ENCODE assay signal across 9 cellular contexts in the genomic region with DNA sequence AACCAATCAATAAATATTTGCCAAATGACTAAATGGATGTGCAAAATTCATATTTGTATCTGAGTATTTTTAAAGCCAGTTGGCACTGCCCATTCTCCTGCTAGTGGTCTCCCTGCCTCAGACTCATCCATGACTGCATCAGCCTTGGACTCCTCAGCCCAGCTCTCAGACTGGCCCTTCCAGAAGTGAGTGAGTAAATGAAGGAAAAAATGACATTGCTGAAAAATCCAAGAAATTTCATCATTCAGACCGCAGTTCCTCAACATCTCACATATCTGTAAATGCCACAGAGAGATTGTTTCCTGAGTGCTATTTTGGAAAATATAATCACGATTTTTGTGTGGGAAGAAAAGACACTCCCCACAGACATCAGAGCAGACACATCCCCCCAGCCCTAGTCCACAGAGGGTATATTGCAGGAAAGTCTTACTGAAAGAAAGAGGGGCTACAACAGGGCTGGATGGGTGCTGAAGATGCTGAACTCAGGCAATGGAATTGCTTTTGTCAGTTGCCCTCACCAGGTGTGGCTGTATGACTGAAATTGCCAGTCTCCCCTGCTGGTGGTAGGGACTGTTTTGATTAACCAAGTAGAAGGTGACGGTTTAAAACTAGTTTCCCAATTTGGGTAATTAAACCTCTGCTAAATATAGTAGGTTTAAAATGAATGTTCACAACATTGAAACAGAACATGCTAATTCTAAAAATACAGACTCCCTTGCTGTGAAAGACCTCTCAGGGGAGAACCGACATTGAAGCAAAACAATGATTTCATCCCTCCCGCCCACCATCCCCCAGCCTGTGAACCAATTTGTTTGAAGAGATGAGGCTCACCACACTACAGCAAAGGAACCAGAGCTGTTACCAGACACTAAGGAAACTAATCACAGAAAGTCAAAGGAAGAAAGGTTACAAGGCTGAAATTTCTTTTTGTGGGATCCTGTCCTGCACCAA.
DNase-seq lines count a peak whose midpoint lies in the region; ATAC-seq and TF ChIP-seq lines count a peak whose summit lies in the region.
"Had no signal": no experiment of that assay in that cellular context is flagged by ENCODE, and none has a peak within 500 bp of the region (broad histone marks: within the 10 kb centered on the region; RNA-seq: fewer than 3 reads in every experiment).

No MANE protein-coding gene starts in this region.

- no peaks in the 10 kb centered on the region for H4K20me1 ChIP-seq in smooth muscle cell (ENCODE audit: low read depth)

- CTCF ChIA-PET in activated CD8-positive, alpha-beta T cell treated with anti-CD3 and anti-CD28 coated beads for 36 hours (lab: Charles Lee): no interaction called here

- H3K9me3 Mint-ChIP-seq in activated CD8-positive, alpha-beta T cell treated with anti-CD3 and anti-CD28 coated beads for 36 hours: no peaks in the 10 kb centered on the region

- H3K4me3 ChIP-seq in smooth muscle cell (peak overlapping the region; percentile 9), lower lobe of right lung (no peak overlapping the region)

- peak overlapping the region; percentile 87 for H3K9ac ChIP-seq in smooth muscle cell (ENCODE audit: low read depth)

- 36% methylated on average over 5 of the region's 5 CpGs for WGBS in smooth muscle cell (ENCODE audit: low lambda C conversion rate)

- no peaks in the 10 kb centered on the region for H3K79me2 ChIP-seq in smooth muscle cell (ENCODE audit: low read depth)

- ATAC-seq in GM19023 (IDR thresholded peaks at IDR 0.05; ENCODE audit: unreplicated experiment) (peak; percentile 91), HG02885 (IDR thresholded peaks at IDR 0.05; ENCODE audit: poor library complexity, unreplicated experiment) (peak; percentile 87), lower lobe of right lung (no peak)
- peak; percentile 82 for ATAC-seq in activated CD8-positive, alpha-beta T cell treated with anti-CD3 and anti-CD28 coated beads for 36 hours
- ATAC-seq: Panc1 had no signal

- H3K4me2 ChIP-seq in smooth muscle cell: peak overlapping the region; percentile 76

- H3K27me3 Mint-ChIP-seq in activated CD8-positive, alpha-beta T cell treated with anti-CD3 and anti-CD28 coated beads for 36 hours: no peaks in the 10 kb centered on the region

- H3K9me3 ChIP-seq in smooth muscle cell (replicated peaks; ENCODE audit: low read depth) (no peaks in the 10 kb centered on the region), lower lobe of right lung (no peaks in the 10 kb centered on the region)

- no peaks in the 10 kb centered on the region for H3K36me3 Mint-ChIP-seq in activated CD8-positive, alpha-beta T cell treated with anti-CD3 and anti-CD28 coated beads for 36 hours (ENCODE audit: low read depth)

- peaks cover 25% of the 10 kb centered on the region for H3K4me1 Mint-ChIP-seq in activated CD8-positive, alpha-beta T cell treated with anti-CD3 and anti-CD28 coated beads for 36 hours (ENCODE audit: low read depth)

- intact Hi-C loops in activated CD8-positive, alpha-beta T cell treated with anti-CD3 and anti-CD28 coated beads for 36 hours (cut with micrococcal nuclease): no loop called here
- intact Hi-C loops in lower lobe of right lung (cut with DNase I): no loop called here

- no peaks in the 10 kb centered on the region for H3F3A ChIP-seq in smooth muscle cell (ENCODE audit: low read depth)

- POLR2A ChIA-PET in activated CD8-positive, alpha-beta T cell treated with anti-CD3 and anti-CD28 coated beads for 36 hours (lab: Charles Lee): no interaction called here

- peak; percentile 66 for DNase-seq in activated CD8-positive, alpha-beta T cell treated with anti-CD3 and anti-CD28 coated beads for 36 hours
- DNase-seq in smooth muscle cell (lab: John Stamatoyannopoulos, UW; ENCODE audit: unreplicated experiment): no peak
- no peak for DNase-seq in islet precursor cell
- no peak for DNase-seq in T1000 (lab: John Stamatoyannopoulos, UW)
- no peak for DNase-seq in lower lobe of right lung
- DNase-seq in NCI-H748 (lab: John Stamatoyannopoulos, UW; ENCODE audit: unreplicated experiment): no peak

- H3K4me1 ChIP-seq in smooth muscle cell (ENCODE audit: low read depth) (peaks cover 20% of the 10 kb centered on the region), lower lobe of right lung (peaks cover 4% of the 10 kb centered on the region)

- peak overlapping the region; percentile 97 for H3K27ac ChIP-seq in smooth muscle cell (ENCODE audit: low read depth)
- H3K27ac ChIP-seq in lower lobe of right lung: no peak overlapping the region

- H2AFZ ChIP-seq in smooth muscle cell (ENCODE audit: low read depth): peak overlapping the region; percentile 15

- H3K27me3 ChIP-seq in smooth muscle cell (ENCODE audit: low read depth): no peaks in the 10 kb centered on the region
- no peaks in the 10 kb centered on the region for H3K27me3 ChIP-seq in lower lobe of right lung (ENCODE audit: low read depth)

- H3K4me3 Mint-ChIP-seq in activated CD8-positive, alpha-beta T cell treated with anti-CD3 and anti-CD28 coated beads for 36 hours: no peak overlapping the region

- H3K27ac Mint-ChIP-seq in activated CD8-positive, alpha-beta T cell treated with anti-CD3 and anti-CD28 coated beads for 36 hours: peak overlapping the region; percentile 7

- H3K36me3 ChIP-seq in smooth muscle cell (ENCODE audit: low read depth) (no peaks in the 10 kb centered on the region), lower lobe of right lung (no peaks in the 10 kb centered on the region)

- no peak for TF ChIP-seq CTCF in activated CD8-positive, alpha-beta T cell treated with anti-CD3 and anti-CD28 coated beads for 36 hours (IDR thresholded peaks at IDR 0.05)
- no peak for TF ChIP-seq CTCF in smooth muscle cell (IDR thresholded peaks at IDR 0.05; ENCODE audit: borderline replicate concordance, insufficient read depth, poor library complexity, severe bottlenecking)
- TF ChIP-seq CTCF in lower lobe of right lung (IDR thresholded peaks at IDR 0.05): no peak

Comparison
In these comparisons a context has a peak if more than half of its experiments do, and no peak if none do; other contexts are left out.
1. ATAC-seq: peak in GM19023 (single experiment), HG02885 (single experiment) and activated CD8-positive, alpha-beta T cell treated with anti-CD3 and anti-CD28 coated beads for 36 hours (single experiment); none in lower lobe of right lung (0 of 2).